1 cellular context compared by ENCODE assay signal in the genomic region with DNA sequence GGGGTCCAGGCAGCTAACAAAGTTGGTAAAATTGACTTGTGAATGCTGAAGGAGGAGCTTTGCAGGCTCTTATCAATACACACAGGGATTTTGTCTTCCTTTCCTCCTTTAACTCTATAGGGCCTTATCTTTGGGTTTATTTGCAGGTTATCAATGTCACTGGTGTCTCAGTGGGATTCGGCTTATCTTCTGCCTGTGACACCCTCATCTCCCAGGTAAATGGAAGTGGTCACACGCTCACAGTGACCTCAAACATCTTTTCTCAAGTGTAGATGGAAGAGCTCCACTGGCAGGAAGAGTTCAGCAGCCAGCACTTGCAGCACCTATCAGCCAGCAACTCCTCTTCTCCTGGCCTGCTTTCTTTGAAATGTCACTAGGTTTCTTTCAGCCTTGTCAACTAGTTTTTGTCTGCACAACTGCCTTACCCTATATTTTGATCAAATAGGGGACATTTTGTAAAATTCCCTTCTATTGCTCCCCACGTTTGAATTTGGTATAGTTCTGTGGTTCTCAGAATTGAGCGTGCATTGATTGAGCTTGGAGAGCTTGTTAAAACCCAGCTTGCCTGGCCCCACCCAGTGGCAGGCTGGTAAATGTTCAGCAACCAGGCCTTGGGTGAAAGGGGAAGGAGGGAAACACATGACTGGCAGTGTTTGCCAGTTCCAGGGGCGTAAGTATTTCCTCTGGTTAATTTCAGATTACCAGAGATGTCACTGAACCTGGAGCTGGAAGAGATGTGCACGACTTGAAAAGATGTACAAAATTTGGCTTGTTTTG.
TF ChIP-seq lines count a peak whose summit lies in the region.

No MANE protein-coding gene starts in this region.

TF ChIP-seq in liver, 16 proteins besides CTCF, POLR2A, EP300 and RAD21 (continued from another document):
- TF ChIP-seq, protein P1, sequence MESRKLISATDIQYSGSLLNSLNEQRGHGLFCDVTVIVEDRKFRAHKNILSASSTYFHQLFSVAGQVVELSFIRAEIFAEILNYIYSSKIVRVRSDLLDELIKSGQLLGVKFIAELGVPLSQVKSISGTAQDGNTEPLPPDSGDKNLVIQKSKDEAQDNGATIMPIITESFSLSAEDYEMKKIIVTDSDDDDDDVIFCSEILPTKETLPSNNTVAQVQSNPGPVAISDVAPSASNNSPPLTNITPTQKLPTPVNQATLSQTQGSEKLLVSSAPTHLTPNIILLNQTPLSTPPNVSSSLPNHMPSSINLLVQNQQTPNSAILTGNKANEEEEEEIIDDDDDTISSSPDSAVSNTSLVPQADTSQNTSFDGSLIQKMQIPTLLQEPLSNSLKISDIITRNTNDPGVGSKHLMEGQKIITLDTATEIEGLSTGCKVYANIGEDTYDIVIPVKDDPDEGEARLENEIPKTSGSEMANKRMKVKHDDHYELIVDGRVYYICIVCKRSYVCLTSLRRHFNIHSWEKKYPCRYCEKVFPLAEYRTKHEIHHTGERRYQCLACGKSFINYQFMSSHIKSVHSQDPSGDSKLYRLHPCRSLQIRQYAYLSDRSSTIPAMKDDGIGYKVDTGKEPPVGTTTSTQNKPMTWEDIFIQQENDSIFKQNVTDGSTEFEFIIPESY (IDR thresholded peaks at IDR 0.05): no peak
- no peak for TF ChIP-seq FOXA1 (IDR thresholded peaks at IDR 0.05)
- TF ChIP-seq FOXA2 (IDR thresholded peaks at IDR 0.05): no peak
- peak; percentile 27 to 42 for TF ChIP-seq HNF4A (conservative IDR thresholded peaks at IDR 0.05)
- TF ChIP-seq, protein P2, sequence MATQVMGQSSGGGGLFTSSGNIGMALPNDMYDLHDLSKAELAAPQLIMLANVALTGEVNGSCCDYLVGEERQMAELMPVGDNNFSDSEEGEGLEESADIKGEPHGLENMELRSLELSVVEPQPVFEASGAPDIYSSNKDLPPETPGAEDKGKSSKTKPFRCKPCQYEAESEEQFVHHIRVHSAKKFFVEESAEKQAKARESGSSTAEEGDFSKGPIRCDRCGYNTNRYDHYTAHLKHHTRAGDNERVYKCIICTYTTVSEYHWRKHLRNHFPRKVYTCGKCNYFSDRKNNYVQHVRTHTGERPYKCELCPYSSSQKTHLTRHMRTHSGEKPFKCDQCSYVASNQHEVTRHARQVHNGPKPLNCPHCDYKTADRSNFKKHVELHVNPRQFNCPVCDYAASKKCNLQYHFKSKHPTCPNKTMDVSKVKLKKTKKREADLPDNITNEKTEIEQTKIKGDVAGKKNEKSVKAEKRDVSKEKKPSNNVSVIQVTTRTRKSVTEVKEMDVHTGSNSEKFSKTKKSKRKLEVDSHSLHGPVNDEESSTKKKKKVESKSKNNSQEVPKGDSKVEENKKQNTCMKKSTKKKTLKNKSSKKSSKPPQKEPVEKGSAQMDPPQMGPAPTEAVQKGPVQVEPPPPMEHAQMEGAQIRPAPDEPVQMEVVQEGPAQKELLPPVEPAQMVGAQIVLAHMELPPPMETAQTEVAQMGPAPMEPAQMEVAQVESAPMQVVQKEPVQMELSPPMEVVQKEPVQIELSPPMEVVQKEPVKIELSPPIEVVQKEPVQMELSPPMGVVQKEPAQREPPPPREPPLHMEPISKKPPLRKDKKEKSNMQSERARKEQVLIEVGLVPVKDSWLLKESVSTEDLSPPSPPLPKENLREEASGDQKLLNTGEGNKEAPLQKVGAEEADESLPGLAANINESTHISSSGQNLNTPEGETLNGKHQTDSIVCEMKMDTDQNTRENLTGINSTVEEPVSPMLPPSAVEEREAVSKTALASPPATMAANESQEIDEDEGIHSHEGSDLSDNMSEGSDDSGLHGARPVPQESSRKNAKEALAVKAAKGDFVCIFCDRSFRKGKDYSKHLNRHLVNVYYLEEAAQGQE (IDR thresholded peaks at IDR 0.05): peak; percentile 37
- TF ChIP-seq, protein P3, sequence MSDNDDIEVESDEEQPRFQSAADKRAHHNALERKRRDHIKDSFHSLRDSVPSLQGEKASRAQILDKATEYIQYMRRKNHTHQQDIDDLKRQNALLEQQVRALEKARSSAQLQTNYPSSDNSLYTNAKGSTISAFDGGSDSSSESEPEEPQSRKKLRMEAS (IDR thresholded peaks at IDR 0.05): peak; percentile 32
- TF ChIP-seq NR2F2 (IDR thresholded peaks at IDR 0.05): no peak
